Comparison of ENCODE assay signal across 8 cellular contexts in genomic region chr1:150629115-150629928, GRCh38. TPM values are rescaled to one million over a fixed set of nuclear protein-coding genes. Genes with fewer than 3 reads are reported as not detected.
DNase-seq lines count a peak whose midpoint lies in the region; ATAC-seq and TF ChIP-seq lines count a peak whose summit lies in the region.

Gene ENSA (minus strand): TSS chr1:150629612. CDS start chr1:150629470, 142 bp downstream.

- no peak within 1 kb of the TSS for H2AK5ac ChIP-seq in H9 (ENCODE audit: insufficient read length, low read length)

- intact Hi-C loops in natural killer cell (cut with micrococcal nuclease), result loop anchor here (1.0 to 10.0 kb wide), 5 partner anchors 18 to 375 kb away; partner anchors contain the start of genes CA14, FALEC and MCL1

- H3K4me3 Mint-ChIP-seq in H9 (no peak within 1 kb of the TSS), natural killer cell (no peak within 1 kb of the TSS)

- no peak for TF ChIP-seq CTCF in H9 (conservative IDR thresholded peaks at IDR 0.05)
- no peak for TF ChIP-seq CTCF in fibroblast of pulmonary artery (IDR thresholded peaks at IDR 0.05; ENCODE audit: low read length, missing control alignments)
- TF ChIP-seq CTCF in natural killer cell (IDR thresholded peaks at IDR 0.05), result no peak

- peak within 1 kb of the TSS; percentile 93 for H3K4me2 ChIP-seq in H9 (ENCODE audit: insufficient read depth, insufficient read length, low read length)

- H3K4me3 ChIP-seq in fibroblast of pulmonary artery (replicated peaks; ENCODE audit: low read depth, low read length), result peak within 1 kb of the TSS; percentile 80

- peaks cover 33 to 45% (median 41%) of the 10 kb centered on the region in 3 experiments for H3K36me3 Mint-ChIP-seq in H9 (ENCODE audit: insufficient read depth in 1 of 3, low read depth in 3 of 3)
- H3K36me3 Mint-ChIP-seq in natural killer cell, result peaks cover 19% of the 10 kb centered on the region

- no peaks in the 10 kb centered on the region for H3K27me3 ChIP-seq in H9 (ENCODE audit: insufficient read depth, low read length)

- H2BK120ac ChIP-seq in H9 (ENCODE audit: low read depth, low read length, poor library complexity, severe bottlenecking), result no peak within 1 kb of the TSS

- H3K18ac ChIP-seq in H9 (ENCODE audit: insufficient read length, low read depth, low read length), result peak within 1 kb of the TSS; percentile 87

- no peak within 1 kb of the TSS for H2BK12ac ChIP-seq in H9 (ENCODE audit: insufficient read length, low read depth, low read length)

- peaks cover 13% of the 10 kb centered on the region; the same call in 1 of the 2 replicates for H3K79me2 ChIP-seq in H9 (ENCODE audit: insufficient read depth, low read length)

- H3K27ac Mint-ChIP-seq in H9, result peak within 1 kb of the TSS in 1 of 3 experiments; percentile 88; a peak in 4 of 7 replicates
- H3K27ac Mint-ChIP-seq in natural killer cell, result no peak within 1 kb of the TSS

- no peak within 1 kb of the TSS for H3T11ph ChIP-seq in H9 (ENCODE audit: low read length)

- no peaks in the 10 kb centered on the region for H3K9me3 Mint-ChIP-seq in H9
- no peaks in the 10 kb centered on the region for H3K9me3 Mint-ChIP-seq in natural killer cell

- H3K14ac ChIP-seq in H9 (ENCODE audit: insufficient read depth, low read length), result peak within 1 kb of the TSS; percentile 91

- no peaks in the 10 kb centered on the region for H3K79me1 ChIP-seq in H9 (ENCODE audit: insufficient read depth, low read depth, low read length, poor library complexity, severe bottlenecking)

- no peak within 1 kb of the TSS for H3K27ac ChIP-seq in H9 (ENCODE audit: insufficient read length, low read depth, low read length)

- no peaks in the 10 kb centered on the region for H3K23me2 ChIP-seq in H9 (ENCODE audit: insufficient read length, low read depth, low read length, poor library complexity, severe bottlenecking)

- H2AFZ ChIP-seq in H9 (ENCODE audit: low read length), result no peak within 1 kb of the TSS

- H3K9me3 ChIP-seq in ES-I3 (ENCODE audit: control insufficient read depth, insufficient read depth, low read length) (no peaks in the 10 kb centered on the region), H9 (ENCODE audit: control insufficient read depth, low read depth, low read length) (no peaks in the 10 kb centered on the region)

- no peak within 1 kb of the TSS; the same call in 1 of the 2 replicates for H3K4ac ChIP-seq in H9 (ENCODE audit: low read depth, low read length)

- H2BK15ac ChIP-seq in H9 (ENCODE audit: low read depth, low read length), result no peak within 1 kb of the TSS

- H3K27me3 Mint-ChIP-seq in H9 (ENCODE audit: low read depth), result no peaks in the 10 kb centered on the region
- H3K27me3 Mint-ChIP-seq in natural killer cell (ENCODE audit: low read depth in 2 of 2), result no peaks in the 10 kb centered on the region

- no peaks in the 10 kb centered on the region for H4K20me1 ChIP-seq in H9 (ENCODE audit: control insufficient read depth, insufficient read depth, insufficient read length)

- H4K5ac ChIP-seq in H9 (ENCODE audit: insufficient read length, low read depth, low read length), result no peak within 1 kb of the TSS

- peak; percentile 77 for TF ChIP-seq POLR2A in Raji (IDR thresholded peaks at IDR 0.05; ENCODE audit: insufficient read depth, low read depth, low read length)

- peak; percentile 99 for DNase-seq in H9
- peak; percentile 100 for DNase-seq in M059J (ENCODE audit: low read depth)
- DNase-seq in activated T-helper 9 cell treated with anti-CD3 and anti-CD28 coated beads, Interleukin-2, amount 50 U/mL, for 16 hours (ENCODE audit: low read depth), result peak; percentile 92
- peak; percentile 100 for DNase-seq in fibroblast of pulmonary artery (ENCODE audit: low read depth)
- DNase-seq in natural killer cell, result peak; percentile 94
- peak; percentile 98 for DNase-seq in stimulated activated naive CD4-positive, alpha-beta T cell treated with Interleukin-2 at 50 U/mL for 16 hours (lab: John Stamatoyannopoulos, UW)

- H3K4me1 ChIP-seq in ES-I3 (ENCODE audit: insufficient read depth, low read length), result peaks cover 14% of the 10 kb centered on the region
- peaks cover 7% of the 10 kb centered on the region; the same call in 1 of the 2 replicates for H3K4me1 ChIP-seq in H9 (ENCODE audit: insufficient read depth, low read length)

- no peak within 1 kb of the TSS for H4K8ac ChIP-seq in H9 (replicated peaks; ENCODE audit: insufficient read length, low read depth, low read length)

- H3K36me3 ChIP-seq in ES-I3 (ENCODE audit: insufficient read depth, low read length), result peaks cover 30% of the 10 kb centered on the region

- peaks cover 35 to 43% of the 10 kb centered on the region in 2 experiments for H3K4me1 Mint-ChIP-seq in H9
- H3K4me1 Mint-ChIP-seq in natural killer cell, result peaks cover 6 to 9% of the 10 kb centered on the region in 2 donors

- no peak within 1 kb of the TSS for H3K23ac ChIP-seq in H9 (ENCODE audit: insufficient read length, low read depth, low read length)

- H2BK5ac ChIP-seq in H9 (ENCODE audit: insufficient read length, low read length), result no peak within 1 kb of the TSS

- no peak within 1 kb of the TSS for H3K56ac ChIP-seq in H9 (ENCODE audit: insufficient read length, low read depth, low read length)

- H3K9ac ChIP-seq in ES-I3 (ENCODE audit: low read depth, low read length) (peak within 1 kb of the TSS; percentile 76), H9 (ENCODE audit: extremely low read depth, insufficient read length, low read length) (peak within 1 kb of the TSS; percentile 80)

- peak; percentile 82 to 95 (median 84) for ATAC-seq in natural killer cell

- no peak within 1 kb of the TSS for H2BK20ac ChIP-seq in H9 (ENCODE audit: low read depth, low read length, poor library complexity, severe bottlenecking)

- no CpG with 5 or more reads among the region's 49 CpGs for WGBS in H9 (ENCODE audit: extremely low coverage, insufficient read length, low lambda C conversion rate)

- no peak within 1 kb of the TSS for H4K91ac ChIP-seq in H9 (ENCODE audit: insufficient read length, low read depth, low read length)

RNA-seq across cellular contexts. Expression of gene ENSA, which starts in this region (rescaled TPM):
- total RNA-seq in H9 (2021), result 212 and 218 TPM in 2 replicates
- total RNA-seq in M059J (2014; rRNA removed; shearing (Covaris generic)), result 231 and 284 TPM in 2 replicates
- total RNA-seq in natural killer cell, result 100 to 1,000 TPM; 185 to 228 (median 220) TPM
